Comparison of ENCODE assay signal across 17 cellular contexts in genomic region chr4:101119141-101119540, GRCh38.
A peak's percentile ranks its signal among the peaks of the same experiment; 100 is the strongest.
DNase-seq lines count a peak whose midpoint lies in the region; ATAC-seq, FAIRE-seq and TF ChIP-seq lines count a peak whose summit lies in the region.
"Had no signal": no experiment of that assay in that cellular context is flagged by ENCODE, and none has a peak within 500 bp of the region (broad histone marks: within the 10 kb centered on the region; RNA-seq: fewer than 3 reads in every experiment).

No MANE protein-coding gene starts in this region.

- peak overlapping the region; percentile 88 for H3K27ac ChIP-seq in 22Rv1
- H3K27ac ChIP-seq in dorsolateral prefrontal cortex: peak overlapping the region in 43 of 59 donors; percentile 4 to 88 (median 37)
- no peak overlapping the region for H3K27ac ChIP-seq in CD8-positive, alpha-beta T cell (ENCODE audit: low read depth, low read length)

- CTCF ChIA-PET in CD8-positive, alpha-beta T cell (lab: Charles Lee): no interaction called here
- CTCF ChIA-PET in activated CD8-positive, alpha-beta memory T cell treated with anti-CD3 and anti-CD28 coated beads, Interleukin-2, amount 10 ng/mL, durations not matched to agents 7 days and 5 days (lab: Charles Lee): no interaction called here

- no peaks in the 10 kb centered on the region for H3K27me3 Mint-ChIP-seq in CD8-positive, alpha-beta T cell (ENCODE audit: low read depth)
- H3K27me3 Mint-ChIP-seq in activated CD8-positive, alpha-beta memory T cell treated with anti-CD3 and anti-CD28 coated beads, Interleukin-2, amount 10 ng/mL, durations not matched to agents 7 days and 5 days: no peaks in the 10 kb centered on the region
- H3K27me3 Mint-ChIP-seq: CD4-positive, CD25-positive, alpha-beta regulatory T cell; IgD-negative memory B cell had no signal

- H3K27me3 ChIP-seq in dorsolateral prefrontal cortex: no peaks in the 10 kb centered on the region
- no peaks in the 10 kb centered on the region for H3K27me3 ChIP-seq in CD8-positive, alpha-beta T cell (ENCODE audit: insufficient read depth, low read length)
- H3K27me3 ChIP-seq: BE2C had no signal

- H3K9me3 Mint-ChIP-seq in CD8-positive, alpha-beta T cell: no peaks in the 10 kb centered on the region
- peaks cover 2% of the 10 kb centered on the region for H3K9me3 Mint-ChIP-seq in activated CD8-positive, alpha-beta memory T cell treated with anti-CD3 and anti-CD28 coated beads, Interleukin-2, amount 10 ng/mL, durations not matched to agents 7 days and 5 days (ENCODE audit: low read depth)
- H3K9me3 Mint-ChIP-seq: CD4-positive, CD25-positive, alpha-beta regulatory T cell; IgD-negative memory B cell had no signal

- no peak overlapping the region for H3K4me3 Mint-ChIP-seq in CD8-positive, alpha-beta T cell
- H3K4me3 Mint-ChIP-seq in activated CD8-positive, alpha-beta memory T cell treated with anti-CD3 and anti-CD28 coated beads, Interleukin-2, amount 10 ng/mL, durations not matched to agents 7 days and 5 days: no peak overlapping the region
- H3K4me3 Mint-ChIP-seq: CD4-positive, CD25-positive, alpha-beta regulatory T cell; IgD-negative memory B cell had no signal

- H3K4me1 Mint-ChIP-seq in CD8-positive, alpha-beta T cell (ENCODE audit: low read depth): peaks cover 6% of the 10 kb centered on the region
- peaks cover 1% of the 10 kb centered on the region for H3K4me1 Mint-ChIP-seq in activated CD8-positive, alpha-beta memory T cell treated with anti-CD3 and anti-CD28 coated beads, Interleukin-2, amount 10 ng/mL, durations not matched to agents 7 days and 5 days

- peak overlapping the region in 34 of 59 donors; percentile 1 to 46 (median 22) for H3K4me3 ChIP-seq in dorsolateral prefrontal cortex
- no peak overlapping the region for H3K4me3 ChIP-seq in CD8-positive, alpha-beta T cell (ENCODE audit: low read depth, low read length)

- no peak for DNase-seq in GM12892 (ENCODE audit: insufficient read length)
- DNase-seq in dorsolateral prefrontal cortex: no peak
- DNase-seq in midbrain (lab: John Stamatoyannopoulos, UW): peak; percentile 25
- no peak for DNase-seq in CD8-positive, alpha-beta T cell
- DNase-seq in stimulated activated CD4-positive, alpha-beta T cell treated with anti-CD3 and anti-CD28 coated beads, Interleukin-4, amount 100 ng/mL, for 24 hours: no peak
- no peak for DNase-seq in activated CD8-positive, alpha-beta memory T cell treated with anti-CD3 and anti-CD28 coated beads, Interleukin-2, amount 10 ng/mL, durations not matched to agents 7 days and 5 days
- no peak for DNase-seq in epidermal melanocyte (ENCODE audit: insufficient read length, low spot score)
- DNase-seq: BE2C; C1 segment of cervical spinal cord; CD4-positive, CD25-positive, alpha-beta regulatory T cell; DMS79 treated with DMSO at 0.1 percent for 48 hours; GF-D8; KBM-7 had no signal

- intact Hi-C loops in dorsolateral prefrontal cortex (cut with DNase I): loop anchor here in 1 of 2 donors (5.0 kb wide), 1 partner anchor 228 kb away; the partner anchor contains the start of gene PPP3CA
- intact Hi-C loops in CD8-positive, alpha-beta T cell (cut with DNase I, micrococcal nuclease): no loop called here

- H3K36me3 Mint-ChIP-seq in CD8-positive, alpha-beta T cell: no peaks in the 10 kb centered on the region
- peaks cover 10% of the 10 kb centered on the region for H3K36me3 Mint-ChIP-seq in activated CD8-positive, alpha-beta memory T cell treated with anti-CD3 and anti-CD28 coated beads, Interleukin-2, amount 10 ng/mL, durations not matched to agents 7 days and 5 days

- POLR2A ChIA-PET in CD8-positive, alpha-beta T cell (lab: Charles Lee): no interaction called here

- TF ChIP-seq CTCF in 22Rv1 (IDR thresholded peaks at IDR 0.05): no peak
- peak in 3 of 56 donors; percentile 7 to 18 (median 15) for TF ChIP-seq CTCF in dorsolateral prefrontal cortex (IDR thresholded peaks at IDR 0.05 in 54 of 56, conservative IDR thresholded peaks at IDR 0.05 in 2 of 56; ENCODE audit: low read depth in 1 of 56, partially characterized antibody in 56 of 56)
- TF ChIP-seq CTCF in CD8-positive, alpha-beta T cell (IDR thresholded peaks at IDR 0.05): no peak

- FAIRE-seq in GM12892 (lab: Jason Lieb, UNC): peak; percentile 21
- FAIRE-seq: H54, HTR-8/SVneo had no signal

- no peaks in the 10 kb centered on the region for H3K36me3 ChIP-seq in CD8-positive, alpha-beta T cell (ENCODE audit: insufficient read depth, low read length)
- H3K36me3 ChIP-seq: BE2C had no signal

- ATAC-seq in CD8-positive, alpha-beta T cell: no peak
- no peak for ATAC-seq in activated CD8-positive, alpha-beta memory T cell treated with anti-CD3 and anti-CD28 coated beads, Interleukin-2, amount 10 ng/mL, durations not matched to agents 7 days and 5 days

- H3K9me3 ChIP-seq in CD8-positive, alpha-beta T cell (ENCODE audit: low read length): no peaks in the 10 kb centered on the region
- H3K9me3 ChIP-seq: BE2C had no signal

- no peak for TF ChIP-seq POLR2A in GM12892 (IDR thresholded peaks at IDR 0.05; ENCODE audit: low read depth, low read length)

- no peak overlapping the region for H3K27ac Mint-ChIP-seq in CD8-positive, alpha-beta T cell
- H3K27ac Mint-ChIP-seq in activated CD8-positive, alpha-beta memory T cell treated with anti-CD3 and anti-CD28 coated beads, Interleukin-2, amount 10 ng/mL, durations not matched to agents 7 days and 5 days: no peak overlapping the region
- H3K27ac Mint-ChIP-seq: CD4-positive, CD25-positive, alpha-beta regulatory T cell had no signal

- no peaks in the 10 kb centered on the region for H3K4me1 ChIP-seq in CD8-positive, alpha-beta T cell (ENCODE audit: insufficient read depth, low read length)
- H3K4me1 ChIP-seq: BE2C had no signal
